8 cellular contexts compared by ENCODE assay signal in the genomic region with DNA sequence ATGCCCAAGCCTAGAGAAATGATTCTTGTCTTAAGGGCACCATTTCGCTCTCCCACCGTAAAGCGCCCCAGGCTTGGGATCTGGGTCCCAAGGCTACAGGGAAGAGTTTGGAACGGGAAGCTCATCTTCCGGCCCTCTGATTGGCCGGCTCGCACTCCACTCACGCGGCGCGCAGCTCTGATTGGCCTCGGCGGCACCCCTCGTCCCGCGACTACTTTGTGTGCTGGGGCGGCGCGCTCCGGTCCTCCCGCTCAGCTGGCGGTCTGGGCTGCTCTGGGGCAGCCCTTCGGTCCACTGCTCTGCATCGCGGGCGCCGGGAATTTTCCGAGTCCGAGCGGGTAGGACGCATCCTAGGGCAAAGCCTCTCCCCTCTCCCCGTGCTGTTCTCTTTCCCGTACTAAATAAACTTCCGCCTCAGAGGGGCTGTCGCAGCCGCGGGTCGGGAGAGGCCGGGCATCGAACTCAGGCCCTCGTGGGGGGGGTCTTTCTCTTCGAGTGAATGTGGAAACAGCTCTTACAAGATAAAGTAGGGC. TPM values are rescaled to one million over a fixed set of nuclear protein-coding genes. Genes with fewer than 3 reads are reported as not detected.
DNase-seq lines count a peak whose midpoint lies in the region; ATAC-seq and TF ChIP-seq lines count a peak whose summit lies in the region.

No MANE protein-coding gene starts in this region.

- in situ Hi-C loops in GM23248 (cut with MboI) = loop anchor here (25.0 kb wide), 1 partner anchor 651 kb away; no protein-coding TSS in a partner anchor

- H3K27me3 ChIP-seq in GM23248 (replicated peaks; ENCODE audit: insufficient read depth) (no peaks in the 10 kb centered on the region), foreskin keratinocyte (no peaks in the 10 kb centered on the region), neuron (ENCODE audit: insufficient read depth, low read length) (no peaks in the 10 kb centered on the region)

- H3F3A ChIP-seq in GM23248 (ENCODE audit: insufficient read depth) = peaks cover 20% of the 10 kb centered on the region

- peak overlapping the region; percentile 80 for H3K4me2 ChIP-seq in GM23248 (ENCODE audit: unreplicated experiment)

- H3K9me3 ChIP-seq in GM23248 (ENCODE audit: low read depth) (no peaks in the 10 kb centered on the region), neuron (ENCODE audit: low read length) (no peaks in the 10 kb centered on the region)

- WGBS in GM23248 (ENCODE audit: low coverage in 1 of 2, low lambda C conversion rate in 2 of 2, missing lambda C conversion rate in 2 of 2), 2 experiments = 0 to 1% methylated on average over 29 to 40 of the region's 42 CpGs

- peak; percentile 68 for ATAC-seq in foreskin keratinocyte

- no peaks in the 10 kb centered on the region for H3K9me2 ChIP-seq in GM23248 (ENCODE audit: insufficient read depth)

- TF ChIP-seq CTCF in foreskin keratinocyte (conservative IDR thresholded peaks at IDR 0.05) = no peak

- H3K27ac ChIP-seq in GM23248 (peak overlapping the region; percentile 89), foreskin keratinocyte (peak overlapping the region; percentile 50)

- H2AFZ ChIP-seq in GM23248 = peak overlapping the region; percentile 87
- peak overlapping the region; percentile 97 for H2AFZ ChIP-seq in neuron (ENCODE audit: low read depth, low read length)

- H3K4me1 ChIP-seq in GM23248 (ENCODE audit: insufficient read depth) (peaks cover 12% of the 10 kb centered on the region), foreskin keratinocyte (peaks cover 8% of the 10 kb centered on the region), neuron (ENCODE audit: insufficient read depth, low read length) (peaks cover 18% of the 10 kb centered on the region)

- peak overlapping the region; percentile 97 for H3K4me3 ChIP-seq in GM23248
- peak overlapping the region; percentile 82 for H3K4me3 ChIP-seq in neuron (ENCODE audit: low read length)

- H3K36me3 ChIP-seq in GM23248 (ENCODE audit: low read depth) = no peaks in the 10 kb centered on the region
- H3K36me3 ChIP-seq in neuron (ENCODE audit: insufficient read depth, low read length) = no peaks in the 10 kb centered on the region

- H4K20me1 ChIP-seq in GM23248 (ENCODE audit: insufficient read depth) = no peaks in the 10 kb centered on the region

- H3K9ac ChIP-seq in GM23248 = peak overlapping the region; percentile 92

- peaks cover 39% of the 10 kb centered on the region for H3K79me2 ChIP-seq in GM23248 (ENCODE audit: insufficient read depth)

- DNase-seq in EH (ENCODE audit: low read depth) (peak; percentile 95), GM23248 (peak; percentile 98), LHCN-M2 (ENCODE audit: low read depth) (peak; percentile 93), SHP77 (lab: John Stamatoyannopoulos, UW) (peak; percentile 87 to 90), foreskin keratinocyte (peak; percentile 68 to 87), stromal cell of bone marrow (ENCODE audit: low read depth) (peak; percentile 91)
- peak; percentile 61 for DNase-seq in activated gamma-delta T cell treated with anti-CD3 and anti-CD28 coated beads, Interleukin-2, amount 50 U/mL, for 16 hours (ENCODE audit: low read depth)

RNA-seq across cellular contexts. Expression of gene FUT8, which starts 0.8 kb away (rescaled TPM):
- 60.6 and 83.7 TPM in 2 replicates for total RNA-seq in GM23248 (2014; rRNA removed; shearing (Covaris generic))
- 40.0 and 45.9 TPM in 2 replicates for polyA plus RNA-seq in GM23248 (2016; fragmentation: Nextera tagmentation; extraction: Ambion mirVana)
- 41.2 and 52.9 TPM in 2 replicates for total RNA-seq in LHCN-M2 (2014; rRNA removed)
- polyA plus RNA-seq in LHCN-M2 (2012) = 9.1 TPM
- total RNA-seq in foreskin keratinocyte = 30.5 and 30.8 TPM in 2 replicates
- polyA plus RNA-seq in foreskin keratinocyte = 7.9 and 10.2 TPM in 2 replicates

Comparison
In these comparisons a context has a peak if more than half of its experiments do, and no peak if none do; other contexts are left out.
1. Peak in every context shown above with its lines: DNase-seq, ATAC-seq, H3K4me3 ChIP-seq and H3K27ac ChIP-seq.